In genomic region chr4:16205298-16206164, GRCh38 we compare ENCODE assay signal across 9 cellular contexts. TPM values are rescaled to one million over a fixed set of nuclear protein-coding genes. Genes with fewer than 3 reads are reported as not detected.
A peak's percentile ranks its signal among the peaks of the same experiment; 100 is the strongest.
DNase-seq lines count a peak whose midpoint lies in the region; ATAC-seq and TF ChIP-seq lines count a peak whose summit lies in the region.
"Had no signal": no experiment of that assay in that cellular context is flagged by ENCODE, and none has a peak within 500 bp of the region (broad histone marks: within the 10 kb centered on the region; RNA-seq: fewer than 3 reads in every experiment).

No MANE protein-coding gene starts in this region.

- DNase-seq in activated CD4-positive, alpha-beta T cell treated with anti-CD3 and anti-CD28 coated beads, Interleukin-2, amount 10 ng/mL, durations not matched to agents 24 days and 14 days: no peak
- no peak for DNase-seq in activated CD4-positive, alpha-beta T cell treated with anti-CD3 and anti-CD28 coated beads, Interleukin-2, amount 50 U/mL, for 1 hour
- DNase-seq in GM23338 (ENCODE audit: low spot score): peak; percentile 79
- peak; percentile 87 for DNase-seq in Karpas-422
- no peak for DNase-seq in WERI-Rb-1
- DNase-seq in left ventricle myocardium inferior: no peak
- DNase-seq in suprapubic skin (ENCODE audit: low spot score in 2 of 2): no peak
- no peak for DNase-seq in globus pallidus (ENCODE audit: low spot score)

- peak overlapping the region; percentile 39 for H3K27ac Mint-ChIP-seq in activated CD4-positive, alpha-beta T cell treated with anti-CD3 and anti-CD28 coated beads, Interleukin-2, amount 10 ng/mL, durations not matched to agents 24 days and 14 days
- no peak overlapping the region for H3K27ac Mint-ChIP-seq in GM23338

- ATAC-seq in GM23338: peak; percentile 84

- no peaks in the 10 kb centered on the region for H3F3A ChIP-seq in GM23338 (replicated peaks; ENCODE audit: low read depth)

- H3K36me3 ChIP-seq in GM23338 (ENCODE audit: insufficient read depth): no peaks in the 10 kb centered on the region
- 0 out of 2 replicates have a peak, but pooled peaks cover 2% of the 10 kb centered on the region for H3K36me3 ChIP-seq in Karpas-422 (ENCODE audit: insufficient read depth, low read length)
- peaks cover 13% of the 10 kb centered on the region for H3K36me3 ChIP-seq in WERI-Rb-1
- peaks cover 22% of the 10 kb centered on the region for H3K36me3 ChIP-seq in left ventricle myocardium inferior
- peaks cover 15% of the 10 kb centered on the region for H3K36me3 ChIP-seq in suprapubic skin

- H3K27ac ChIP-seq in GM23338 (ENCODE audit: low read depth) (no peak overlapping the region), Karpas-422 (ENCODE audit: low read length) (peak overlapping the region; percentile 34; the same call in 1 of the 2 replicates), WERI-Rb-1 (no peak overlapping the region), left ventricle myocardium inferior (replicated peaks) (no peak overlapping the region), suprapubic skin (no peak overlapping the region)
- H3K27ac ChIP-seq: epithelial cell of prostate had no signal

- H3K36me3 Mint-ChIP-seq in activated CD4-positive, alpha-beta T cell treated with anti-CD3 and anti-CD28 coated beads, Interleukin-2, amount 10 ng/mL, durations not matched to agents 24 days and 14 days (ENCODE audit: low read depth): peaks cover 23% of the 10 kb centered on the region
- H3K36me3 Mint-ChIP-seq in GM23338 (ENCODE audit: low read depth): no peaks in the 10 kb centered on the region

- no peak overlapping the region for H3K4me2 ChIP-seq in GM23338
- H3K4me2 ChIP-seq in Karpas-422 (ENCODE audit: low read depth, low read length, poor library complexity, severe bottlenecking): peak overlapping the region; percentile 57

- no peak for TF ChIP-seq POLR2A in suprapubic skin (IDR thresholded peaks at IDR 0.05)

- H3K9me2 ChIP-seq in GM23338 (ENCODE audit: insufficient read depth) (no peaks in the 10 kb centered on the region), Karpas-422 (replicated peaks; ENCODE audit: insufficient read depth, low read length) (no peaks in the 10 kb centered on the region)

- H3K27me3 ChIP-seq in GM23338 (ENCODE audit: insufficient read depth) (no peaks in the 10 kb centered on the region), Karpas-422 (ENCODE audit: low read length) (no peaks in the 10 kb centered on the region), WERI-Rb-1 (ENCODE audit: insufficient read depth, low read depth, severe bottlenecking) (no peaks in the 10 kb centered on the region), left ventricle myocardium inferior (ENCODE audit: low read depth) (no peaks in the 10 kb centered on the region), suprapubic skin (no peaks in the 10 kb centered on the region)

- H3K27me3 Mint-ChIP-seq in activated CD4-positive, alpha-beta T cell treated with anti-CD3 and anti-CD28 coated beads, Interleukin-2, amount 10 ng/mL, durations not matched to agents 24 days and 14 days: no peaks in the 10 kb centered on the region
- peaks cover 2% of the 10 kb centered on the region for H3K27me3 Mint-ChIP-seq in GM23338 (ENCODE audit: insufficient read depth, low read depth, poor library complexity)

- H2AFZ ChIP-seq in GM23338 (no peak overlapping the region), Karpas-422 (ENCODE audit: low read length) (no peak overlapping the region)

- no peaks in the 10 kb centered on the region for H3K9me3 Mint-ChIP-seq in activated CD4-positive, alpha-beta T cell treated with anti-CD3 and anti-CD28 coated beads, Interleukin-2, amount 10 ng/mL, durations not matched to agents 24 days and 14 days
- H3K9me3 Mint-ChIP-seq in GM23338: no peaks in the 10 kb centered on the region

- no peaks in the 10 kb centered on the region for H3K9me3 ChIP-seq in Karpas-422 (ENCODE audit: low read length)
- H3K9me3 ChIP-seq in WERI-Rb-1 (ENCODE audit: severe bottlenecking): no peaks in the 10 kb centered on the region
- no peaks in the 10 kb centered on the region for H3K9me3 ChIP-seq in left ventricle myocardium inferior (replicated peaks)
- no peaks in the 10 kb centered on the region for H3K9me3 ChIP-seq in suprapubic skin

- H3K4me3 ChIP-seq in GM23338: no peak overlapping the region
- H3K4me3 ChIP-seq in Karpas-422 (ENCODE audit: low read length): peak overlapping the region; percentile 31
- no peak overlapping the region for H3K4me3 ChIP-seq in WERI-Rb-1 (ENCODE audit: low read depth, low read length)
- H3K4me3 ChIP-seq in left ventricle myocardium inferior: no peak overlapping the region
- H3K4me3 ChIP-seq in suprapubic skin: no peak overlapping the region

- peaks cover 30% of the 10 kb centered on the region for H3K4me1 Mint-ChIP-seq in activated CD4-positive, alpha-beta T cell treated with anti-CD3 and anti-CD28 coated beads, Interleukin-2, amount 10 ng/mL, durations not matched to agents 24 days and 14 days
- H3K4me1 Mint-ChIP-seq in GM23338: peaks cover 22% of the 10 kb centered on the region

- no peak overlapping the region for H3K4me3 Mint-ChIP-seq in activated CD4-positive, alpha-beta T cell treated with anti-CD3 and anti-CD28 coated beads, Interleukin-2, amount 10 ng/mL, durations not matched to agents 24 days and 14 days
- no peak overlapping the region for H3K4me3 Mint-ChIP-seq in GM23338

- TF ChIP-seq CTCF in GM23338 (conservative IDR thresholded peaks at IDR 0.05; ENCODE audit: low read depth in 2 of 2): peak; percentile 66 to 75
- TF ChIP-seq CTCF in WERI-Rb-1 (IDR thresholded peaks at IDR 0.05; ENCODE audit: low read depth, low read length): peak; percentile 69
- peak; percentile 64 for TF ChIP-seq CTCF in left ventricle myocardium inferior (IDR thresholded peaks at IDR 0.05; ENCODE audit: borderline replicate concordance)
- TF ChIP-seq CTCF in suprapubic skin (IDR thresholded peaks at IDR 0.05): peak; percentile 31 to 45

- intact Hi-C loops in activated CD4-positive, alpha-beta T cell treated with anti-CD3 and anti-CD28 coated beads, Interleukin-2, amount 10 ng/mL, durations not matched to agents 24 days and 14 days (cut with micrococcal nuclease): loop anchor here (2.0 kb wide), 3 partner anchors 19 to 179 kb away; no protein-coding TSS in a partner anchor
- intact Hi-C loops in left ventricle myocardium inferior (cut with micrococcal nuclease): no loop called here

- no peak for TF ChIP-seq EP300 in suprapubic skin (IDR thresholded peaks at IDR 0.05)

- no peaks in the 10 kb centered on the region; the same call in 1 of the 2 replicates for H3K79me2 ChIP-seq in GM23338 (replicated peaks; ENCODE audit: insufficient read depth)
- H3K79me2 ChIP-seq in Karpas-422 (ENCODE audit: low read length): no peaks in the 10 kb centered on the region

- H4K20me1 ChIP-seq in GM23338 (replicated peaks; ENCODE audit: insufficient read depth) (peaks cover 9% of the 10 kb centered on the region), Karpas-422 (ENCODE audit: insufficient read depth, low read depth, low read length) (peaks cover 19% of the 10 kb centered on the region)

- H3K4me1 ChIP-seq in GM23338 (ENCODE audit: insufficient read depth) (peaks cover 6% of the 10 kb centered on the region), Karpas-422 (ENCODE audit: low read length) (peaks cover 25% of the 10 kb centered on the region), left ventricle myocardium inferior (peaks cover 40% of the 10 kb centered on the region), suprapubic skin (peaks cover 10% of the 10 kb centered on the region)

- H3K9ac ChIP-seq in Karpas-422 (ENCODE audit: low read length): no peak overlapping the region

- WGBS in suprapubic skin: 72% methylated on average over 7 of the region's 7 CpGs

TF ChIP-seq in GM23338, 12 proteins besides CTCF, POLR2A, EP300 and RAD21 (continues in another document):
- TF ChIP-seq POLR2AphosphoS5 (IDR thresholded peaks at IDR 0.05; ENCODE audit: low read depth): no peak
- TF ChIP-seq JUNB (IDR thresholded peaks at IDR 0.05; ENCODE audit: unreplicated experiment): no peak
- no peak for TF ChIP-seq REST (IDR thresholded peaks at IDR 0.05; ENCODE audit: unreplicated experiment)
- TF ChIP-seq ZNF331 (CRISPR knock-in tag; IDR thresholded peaks at IDR 0.05; ENCODE audit: low read depth): no peak
- TF ChIP-seq CREB1 (CRISPR knock-in tag; IDR thresholded peaks at IDR 0.05; ENCODE audit: low read depth): no peak
- TF ChIP-seq STAT1 (IDR thresholded peaks at IDR 0.05; ENCODE audit: unreplicated experiment): no peak

RNA-seq across cellular contexts. Expression of gene TAPT1, which starts 20.7 kb away (rescaled TPM):
- total RNA-seq in activated CD4-positive, alpha-beta T cell treated with anti-CD3 and anti-CD28 coated beads, Interleukin-2, amount 10 ng/mL, durations not matched to agents 24 days and 14 days: 27.2 and 29.3 TPM in 2 replicates
- total RNA-seq in GM23338 (2014; rRNA removed; shearing (Covaris generic)): 9.9 and 10.4 TPM in 2 replicates
- polyA plus RNA-seq in GM23338 (2016; fragmentation: Nextera tagmentation; extraction: Ambion mirVana): 3.6 TPM in 2 replicates
- total RNA-seq in Karpas-422 (2014; rRNA removed; shearing (Covaris generic); ENCODE audit: low replicate concordance): 9.7 and 39.1 TPM in 2 replicates
- total RNA-seq in left ventricle myocardium inferior: 35.3 TPM
- 10 to 100 TPM; 15.3 to 57.2 (median 23.7) TPM for total RNA-seq in suprapubic skin

Comparison
In these comparisons a context has a peak if more than half of its experiments do, and no peak if none do; other contexts are left out.
1. DNase-seq: peak in GM23338 (single experiment) and Karpas-422 (single experiment); none in activated CD4-positive, alpha-beta T cell treated with anti-CD3 and anti-CD28 coated beads, Interleukin-2, amount 10 ng/mL, durations not matched to agents 24 days and 14 days (single experiment), activated CD4-positive, alpha-beta T cell treated with anti-CD3 and anti-CD28 coated beads, Interleukin-2, amount 50 U/mL, for 1 hour (single experiment), WERI-Rb-1 (single experiment), left ventricle myocardium inferior (single experiment), suprapubic skin (0 of 2) and globus pallidus (single experiment).
2. Peak in every context shown above with its lines, with median percentiles within 50 percentile points of each other: CTCF ChIP-seq.